ENCODE assay signal across 32 cellular contexts in genomic region chr12:57018906-57019305, GRCh38. TPM values are rescaled to one million over a fixed set of nuclear protein-coding genes. Genes with fewer than 3 reads are reported as not detected.
"Had no signal": no experiment of that assay in that cellular context is flagged by ENCODE, and none has a peak within 500 bp of the region (broad histone marks: within the 10 kb centered on the region; RNA-seq: fewer than 3 reads in every experiment).

No MANE protein-coding gene starts in this region.

- H3K4me1 ChIP-seq: heart left ventricle, left lung, lower lobe of right lung, upper lobe of right lung had no signal

- H3K9me3 ChIP-seq: esophagus muscularis mucosa, heart left ventricle, left lung, lower lobe of right lung, sigmoid colon, upper lobe of right lung had no signal

- FAIRE-seq: small intestine had no signal

- H3K27me3 Mint-ChIP-seq: stimulated activated memory B cell treated with anti-CD40 and anti-IgM and Interleukin-4, amounts not matched to agents 10 μg/mL and 1 μg/mL and 100 μg/mL, for 72 hours had no signal

- H3K27ac Mint-ChIP-seq: activated CD4-positive, alpha-beta memory T cell treated with anti-CD3 and anti-CD28 coated beads for 36 hours; activated CD4-positive, alpha-beta T cell treated with anti-CD3 and anti-CD28 coated beads, Interleukin-2, amount 10 ng/mL, durations not matched to agents 24 days and 14 days; activated naive CD8-positive, alpha-beta T cell treated with anti-CD3 and anti-CD28 coated beads, Interleukin-2, amount 50 U/mL, for 24 hours; activated T-helper 1 cell treated with anti-CD3 and anti-CD28 coated beads, Interleukin-12 subunit alpha, Interleukin-12 subunit beta, Interleukin-2, Interleukin-4 antibody, amounts not matched to agents 30 ng/mL and 10 ng/mL and 1 ng/mL, durations not matched to agents 14 hours and 24 hours and 36 hours; endodermal cell; natural killer cell treated with Interleukin-12 subunit alpha and Interleukin-12 subunit beta and Interleukin-15 and Interleukin-18, amount 100 ng/mL, for 72 hours; stimulated activated memory B cell treated with anti-CD40 and anti-IgM and Interleukin-4, amounts not matched to agents 10 μg/mL and 1 μg/mL and 100 μg/mL, for 72 hours; stimulated activated naive CD8-positive, alpha-beta T cell treated with anti-CD3 and anti-CD28 coated beads, Interleukin-15, amount 100 ng/mL, for 72 hours had no signal

- H3K4me3 Mint-ChIP-seq: activated CD4-positive, alpha-beta memory T cell treated with anti-CD3 and anti-CD28 coated beads for 36 hours; activated CD4-positive, alpha-beta T cell treated with anti-CD3 and anti-CD28 coated beads, Interleukin-2, amount 10 ng/mL, durations not matched to agents 24 days and 14 days; activated naive CD8-positive, alpha-beta T cell treated with anti-CD3 and anti-CD28 coated beads, Interleukin-2, amount 50 U/mL, for 24 hours; activated T-helper 1 cell treated with anti-CD3 and anti-CD28 coated beads, Interleukin-12 subunit alpha, Interleukin-12 subunit beta, Interleukin-2, Interleukin-4 antibody, amounts not matched to agents 30 ng/mL and 10 ng/mL and 1 ng/mL, durations not matched to agents 14 hours and 24 hours and 36 hours; endodermal cell; natural killer cell treated with Interleukin-12 subunit alpha and Interleukin-12 subunit beta and Interleukin-15 and Interleukin-18, amount 100 ng/mL, for 72 hours; stimulated activated memory B cell treated with anti-CD40 and anti-IgM and Interleukin-4, amounts not matched to agents 10 μg/mL and 1 μg/mL and 100 μg/mL, for 72 hours; stimulated activated naive CD8-positive, alpha-beta T cell treated with anti-CD3 and anti-CD28 coated beads, Interleukin-15, amount 100 ng/mL, for 72 hours had no signal

- ATAC-seq: activated naive CD8-positive, alpha-beta T cell treated with anti-CD3 and anti-CD28 coated beads, Interleukin-2, amount 50 U/mL, for 24 hours; foreskin keratinocyte; heart left ventricle; lower lobe of right lung; natural killer cell treated with Interleukin-12 subunit alpha and Interleukin-12 subunit beta and Interleukin-15 and Interleukin-18, amount 100 ng/mL, for 72 hours; stimulated activated memory B cell treated with anti-CD40 and anti-IgM and Interleukin-4, amounts not matched to agents 10 μg/mL and 1 μg/mL and 100 μg/mL, for 72 hours; stimulated activated naive CD8-positive, alpha-beta T cell treated with anti-CD3 and anti-CD28 coated beads, Interleukin-15, amount 100 ng/mL, for 72 hours; upper lobe of right lung had no signal

- H3K4me3 ChIP-seq: esophagus muscularis mucosa, heart left ventricle, left lung, lower lobe of right lung, sigmoid colon, upper lobe of right lung had no signal

- H3K9me3 Mint-ChIP-seq: activated CD4-positive, alpha-beta memory T cell treated with anti-CD3 and anti-CD28 coated beads for 36 hours; activated CD4-positive, alpha-beta T cell treated with anti-CD3 and anti-CD28 coated beads, Interleukin-2, amount 10 ng/mL, durations not matched to agents 24 days and 14 days; activated naive CD8-positive, alpha-beta T cell treated with anti-CD3 and anti-CD28 coated beads, Interleukin-2, amount 50 U/mL, for 24 hours; activated T-helper 1 cell treated with anti-CD3 and anti-CD28 coated beads, Interleukin-12 subunit alpha, Interleukin-12 subunit beta, Interleukin-2, Interleukin-4 antibody, amounts not matched to agents 30 ng/mL and 10 ng/mL and 1 ng/mL, durations not matched to agents 14 hours and 24 hours and 36 hours; endodermal cell; natural killer cell treated with Interleukin-12 subunit alpha and Interleukin-12 subunit beta and Interleukin-15 and Interleukin-18, amount 100 ng/mL, for 72 hours; stimulated activated memory B cell treated with anti-CD40 and anti-IgM and Interleukin-4, amounts not matched to agents 10 μg/mL and 1 μg/mL and 100 μg/mL, for 72 hours; stimulated activated naive CD8-positive, alpha-beta T cell treated with anti-CD3 and anti-CD28 coated beads, Interleukin-15, amount 100 ng/mL, for 72 hours had no signal

- H3K4me1 Mint-ChIP-seq: stimulated activated naive CD8-positive, alpha-beta T cell treated with anti-CD3 and anti-CD28 coated beads, Interleukin-15, amount 100 ng/mL, for 72 hours had no signal

- H3K36me3 ChIP-seq: esophagus muscularis mucosa, heart left ventricle, left lung, lower lobe of right lung, sigmoid colon, upper lobe of right lung had no signal

- H3K27me3 ChIP-seq: sigmoid colon had no signal

- DNase-seq: activated CD4-positive, alpha-beta memory T cell treated with anti-CD3 and anti-CD28 coated beads for 36 hours; activated CD4-positive, alpha-beta T cell treated with anti-CD3 and anti-CD28 coated beads, Interleukin-2, amount 10 ng/mL, durations not matched to agents 24 days and 14 days; activated CD8-positive, alpha-beta memory T cell treated with anti-CD3 and anti-CD28 coated beads, Interleukin-2, amount 50 U/mL, for 4 hours; activated gamma-delta T cell; activated naive CD4-positive, alpha-beta T cell treated with anti-CD3 and anti-CD28 coated beads, Interleukin-2, amount 50 U/mL, for 16 hours; activated naive CD8-positive, alpha-beta T cell treated with anti-CD3 and anti-CD28 coated beads, Interleukin-2, amount 50 U/mL, for 24 hours; activated T-cell treated with anti-CD3 and anti-CD28 coated beads, Interleukin-2, amount 50 U/mL, for 1 hour; amygdala; central memory CD4-positive, alpha-beta T cell; endodermal cell; foreskin keratinocyte; heart left ventricle; left lung; lower lobe of right lung; mesendoderm; posterior cingulate gyrus; sigmoid colon; small intestine; stimulated activated CD4-positive, alpha-beta T cell treated with anti-CD3 and anti-CD28 coated beads, Interleukin-1b, Interleukin-23, amount 100 ng/mL, for 48 hours; stimulated activated CD4-positive, alpha-beta T cell treated with anti-CD3 and anti-CD28 coated beads, Interleukin-4, amount 100 ng/mL, for 4 hours; stimulated activated CD8-positive, alpha-beta memory T cell treated with anti-CD3 and anti-CD28 coated beads, Interleukin-4, amount 100 ng/mL, for 48 hours; stimulated activated naive CD8-positive, alpha-beta T cell treated with anti-CD3 and anti-CD28 coated beads, Interleukin-15, amount 100 ng/mL, for 72 hours; substantia nigra; T-helper 2 cell; upper lobe of right lung had no signal

- H3K36me3 Mint-ChIP-seq: activated CD4-positive, alpha-beta memory T cell treated with anti-CD3 and anti-CD28 coated beads for 36 hours; natural killer cell treated with Interleukin-12 subunit alpha and Interleukin-12 subunit beta and Interleukin-15 and Interleukin-18, amount 100 ng/mL, for 72 hours; stimulated activated memory B cell treated with anti-CD40 and anti-IgM and Interleukin-4, amounts not matched to agents 10 μg/mL and 1 μg/mL and 100 μg/mL, for 72 hours had no signal

- H3K27ac ChIP-seq: esophagus muscularis mucosa, foreskin keratinocyte, heart left ventricle, left lung, lower lobe of right lung, upper lobe of right lung had no signal

RNA-seq across cellular contexts. Expression of gene TAC3, which starts 2.6 kb away (rescaled TPM):
- total RNA-seq: activated CD4-positive, alpha-beta memory T cell treated with anti-CD3 and anti-CD28 coated beads for 36 hours; activated CD4-positive, alpha-beta T cell treated with anti-CD3 and anti-CD28 coated beads, Interleukin-2, amount 10 ng/mL, durations not matched to agents 24 days and 14 days; esophagus muscularis mucosa; foreskin keratinocyte; heart left ventricle; left lung; lower lobe of right lung; mononuclear cell; osteoblast; renal cortical epithelial cell; upper lobe of right lung had no signal
- polyA plus RNA-seq: foreskin keratinocyte, heart left ventricle had no signal

RNA-seq across cellular contexts. Expression of gene MYO1A, which starts 31.0 kb away (rescaled TPM):
- total RNA-seq: foreskin keratinocyte, osteoblast, renal cortical epithelial cell had no signal
- polyA plus RNA-seq: foreskin keratinocyte had no signal
